In genomic region chr17:80047176-80047575, GRCh38 we compare ENCODE assay signal across 28 cellular contexts. TPM values are rescaled to one million over a fixed set of nuclear protein-coding genes. Genes with fewer than 3 reads are reported as not detected.
DNase-seq lines count a peak whose midpoint lies in the region; ATAC-seq and TF ChIP-seq lines count a peak whose summit lies in the region.
"Had no signal": no experiment of that assay in that cellular context is flagged by ENCODE, and none has a peak within 500 bp of the region (broad histone marks: within the 10 kb centered on the region; RNA-seq: fewer than 3 reads in every experiment).

No MANE protein-coding gene starts in this region.

- no peaks in the 10 kb centered on the region for H3K27me3 Mint-ChIP-seq in activated CD4-positive, alpha-beta T cell treated with anti-CD3 and anti-CD28 coated beads for 36 hours
- H3K27me3 Mint-ChIP-seq: activated naive CD8-positive, alpha-beta T cell treated with anti-CD3 and anti-CD28 coated beads for 36 hours; activated T-cell treated with anti-CD3 and anti-CD28 coated beads, Interleukin-2, amount 50 U/mL, for 24 hours; CD8-positive, alpha-beta memory T cell; stimulated activated naive CD8-positive, alpha-beta T cell treated with anti-CD3 and anti-CD28 coated beads, Interleukin-15, amount 100 ng/mL, for 72 hours had no signal

- DNase-seq in COLO668 (lab: John Stamatoyannopoulos, UW; ENCODE audit: unreplicated experiment), result peak; percentile 92
- peak; percentile 91 for DNase-seq in DMS153 (lab: John Stamatoyannopoulos, UW)
- DNase-seq in NCI-H2029 treated with DMSO at 0.1 percent for 48 hours (lab: John Stamatoyannopoulos, UW), result peak; percentile 64
- peak; percentile 72 for DNase-seq in NCI-H510A treated with DMSO at 0.1 percent for 48 hours (lab: John Stamatoyannopoulos, UW)
- no peak for DNase-seq in NCI-H2227 treated with DMSO at 0.1 percent for 48 hours (lab: John Stamatoyannopoulos, UW)
- DNase-seq in activated CD4-positive, alpha-beta T cell treated with anti-CD3 and anti-CD28 coated beads for 36 hours, result no peak
- DNase-seq: activated CD4-positive, CD25-positive, alpha-beta regulatory T cell; activated gamma-delta T cell; activated naive CD8-positive, alpha-beta T cell treated with anti-CD3 and anti-CD28 coated beads for 36 hours; activated T-cell treated with anti-CD3 and anti-CD28 coated beads, Interleukin-2, amount 50 U/mL, for 24 hours; anterior cingulate cortex; CD8-positive, alpha-beta memory T cell; DND-41; foreskin melanocyte; GF-D8; heart right ventricle; Kasumi-1; left ventricle myocardium superior; mesendoderm; NCI-H187 treated with DMSO at 0.1 percent for 48 hours; NCI-H82; spleen; stimulated activated CD8-positive, alpha-beta memory T cell treated with anti-CD3 and anti-CD28 coated beads, Interleukin-4, amount 100 ng/mL, for 48 hours; stimulated activated naive CD8-positive, alpha-beta T cell treated with anti-CD3 and anti-CD28 coated beads, Interleukin-15, amount 100 ng/mL, for 72 hours; T-helper 1 cell had no signal

- POLR2A ChIA-PET in activated CD4-positive, alpha-beta T cell treated with anti-CD3 and anti-CD28 coated beads for 36 hours (lab: Charles Lee), result no interaction called here

- CTCF ChIA-PET in activated CD4-positive, alpha-beta T cell treated with anti-CD3 and anti-CD28 coated beads for 36 hours (lab: Charles Lee), result interaction anchor here (0.6 kb wide), 1 partner anchor 304 kb away, joined by 3 read pairs; no protein-coding TSS in a partner anchor

- H3K4me1 Mint-ChIP-seq in activated CD4-positive, alpha-beta T cell treated with anti-CD3 and anti-CD28 coated beads for 36 hours, result no peaks in the 10 kb centered on the region
- H3K4me1 Mint-ChIP-seq: activated naive CD8-positive, alpha-beta T cell treated with anti-CD3 and anti-CD28 coated beads for 36 hours; CD8-positive, alpha-beta memory T cell; neural crest cell; stimulated activated naive CD8-positive, alpha-beta T cell treated with anti-CD3 and anti-CD28 coated beads, Interleukin-15, amount 100 ng/mL, for 72 hours had no signal

- no peaks in the 10 kb centered on the region for H3K36me3 Mint-ChIP-seq in activated CD4-positive, alpha-beta T cell treated with anti-CD3 and anti-CD28 coated beads for 36 hours (ENCODE audit: low read depth)
- H3K36me3 Mint-ChIP-seq: activated naive CD8-positive, alpha-beta T cell treated with anti-CD3 and anti-CD28 coated beads for 36 hours; CD8-positive, alpha-beta memory T cell had no signal

- no peak for ATAC-seq in GM18505 (IDR thresholded peaks at IDR 0.05; ENCODE audit: unreplicated experiment)
- ATAC-seq in activated CD4-positive, alpha-beta T cell treated with anti-CD3 and anti-CD28 coated beads for 36 hours, result no peak
- ATAC-seq: heart right ventricle; left ventricle myocardium superior; right cardiac atrium; stimulated activated naive CD8-positive, alpha-beta T cell treated with anti-CD3 and anti-CD28 coated beads, Interleukin-15, amount 100 ng/mL, for 72 hours had no signal

- TF ChIP-seq POLR2A in GM18505 (IDR thresholded peaks at IDR 0.05; ENCODE audit: borderline replicate concordance, extremely low read depth, insufficient read depth, insufficient read length), result no peak

- no peaks in the 10 kb centered on the region for H3K9me3 Mint-ChIP-seq in activated CD4-positive, alpha-beta T cell treated with anti-CD3 and anti-CD28 coated beads for 36 hours (ENCODE audit: low read depth)
- H3K9me3 Mint-ChIP-seq: activated naive CD8-positive, alpha-beta T cell treated with anti-CD3 and anti-CD28 coated beads for 36 hours; activated T-cell treated with anti-CD3 and anti-CD28 coated beads, Interleukin-2, amount 50 U/mL, for 24 hours; CD8-positive, alpha-beta memory T cell; stimulated activated naive CD8-positive, alpha-beta T cell treated with anti-CD3 and anti-CD28 coated beads, Interleukin-15, amount 100 ng/mL, for 72 hours had no signal

- intact Hi-C loops in activated CD4-positive, alpha-beta T cell treated with anti-CD3 and anti-CD28 coated beads for 36 hours (cut with DNase I, micrococcal nuclease), result no loop called here

- no peak overlapping the region for H3K27ac Mint-ChIP-seq in activated CD4-positive, alpha-beta T cell treated with anti-CD3 and anti-CD28 coated beads for 36 hours
- H3K27ac Mint-ChIP-seq: activated naive CD8-positive, alpha-beta T cell treated with anti-CD3 and anti-CD28 coated beads for 36 hours; activated T-cell treated with anti-CD3 and anti-CD28 coated beads, Interleukin-2, amount 50 U/mL, for 24 hours; CD8-positive, alpha-beta memory T cell had no signal

- H3K4me3 Mint-ChIP-seq in activated CD4-positive, alpha-beta T cell treated with anti-CD3 and anti-CD28 coated beads for 36 hours, result no peak overlapping the region
- H3K4me3 Mint-ChIP-seq: activated naive CD8-positive, alpha-beta T cell treated with anti-CD3 and anti-CD28 coated beads for 36 hours; activated T-cell treated with anti-CD3 and anti-CD28 coated beads, Interleukin-2, amount 50 U/mL, for 24 hours; CD8-positive, alpha-beta memory T cell; neural crest cell; stimulated activated naive CD8-positive, alpha-beta T cell treated with anti-CD3 and anti-CD28 coated beads, Interleukin-15, amount 100 ng/mL, for 72 hours had no signal

RNA-seq across cellular contexts. Expression of gene CCDC40, which starts 10.7 kb away (rescaled TPM):
- total RNA-seq in activated CD4-positive, alpha-beta T cell treated with anti-CD3 and anti-CD28 coated beads for 36 hours, result under 1 TPM; 0.56 to 0.57 TPM

RNA-seq across cellular contexts. Expression of gene TBC1D16, which starts 11.5 kb away (rescaled TPM):
- total RNA-seq in activated CD4-positive, alpha-beta T cell treated with anti-CD3 and anti-CD28 coated beads for 36 hours, result 10 to 100 TPM in 1 of 2 experiments, 1 to 10 TPM in 1; 8.3 to 10.4 TPM

RNA-seq across cellular contexts. Expression of gene GAA, which starts 54.2 kb away (rescaled TPM):
- 10 to 100 TPM; 28.4 to 32.8 TPM for total RNA-seq in activated CD4-positive, alpha-beta T cell treated with anti-CD3 and anti-CD28 coated beads for 36 hours

Comparison
In these comparisons a context has a peak if more than half of its experiments do, and no peak if none do; other contexts are left out.
1. DNase-seq: peak in COLO668 (single experiment), DMS153 (single experiment), NCI-H2029 treated with DMSO at 0.1 percent for 48 hours (single experiment) and NCI-H510A treated with DMSO at 0.1 percent for 48 hours (single experiment); none in NCI-H2227 treated with DMSO at 0.1 percent for 48 hours (single experiment) and activated CD4-positive, alpha-beta T cell treated with anti-CD3 and anti-CD28 coated beads for 36 hours (single experiment).